In the genomic region with DNA sequence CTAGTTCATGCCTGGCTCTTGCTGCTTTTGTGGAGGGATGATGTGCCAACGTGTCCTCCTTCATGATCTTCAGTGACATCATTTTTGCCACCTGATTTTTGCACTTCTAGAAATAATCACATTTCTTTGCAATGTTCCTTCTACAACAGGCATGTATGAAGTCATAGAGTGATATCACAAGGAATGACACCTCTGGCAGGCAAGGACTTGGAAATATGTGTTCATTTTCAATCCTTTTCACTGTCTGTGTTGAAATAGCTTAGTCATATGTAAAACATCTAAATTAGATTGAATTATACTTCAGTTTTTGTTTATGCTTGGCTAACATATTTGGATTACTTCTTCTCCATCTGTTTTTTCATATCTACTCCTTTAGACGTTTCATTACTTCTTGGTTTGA, we compare ENCODE assay signal across 23 cellular contexts.
"Had no signal": no experiment of that assay in that cellular context is flagged by ENCODE, and none has a peak within 500 bp of the region (broad histone marks: within the 10 kb centered on the region; RNA-seq: fewer than 3 reads in every experiment).

No MANE protein-coding gene starts in this region.

- DNase-seq: activated CD4-positive, alpha-beta memory T cell treated with anti-CD3 and anti-CD28 coated beads for 36 hours; activated CD4-positive, alpha-beta T cell treated with anti-CD3 and anti-CD28 coated beads, Interleukin-2, amount 10 ng/mL, durations not matched to agents 7 days and 5 days; activated CD4-positive, CD25-positive, alpha-beta regulatory T cell; activated CD8-positive, alpha-beta memory T cell treated with anti-CD3 and anti-CD28 coated beads for 24 hours; activated effector memory CD4-positive, alpha-beta T cell treated with anti-CD3 and anti-CD28 coated beads, Interleukin-2, amount 50 U/mL, for 16 hours; activated naive CD4-positive, alpha-beta T cell treated with Interleukin-2 at 50 U/mL for 16 hours; activated naive CD8-positive, alpha-beta T cell treated with anti-CD3 and anti-CD28 coated beads, Interleukin-2, amount 50 U/mL, for 24 hours; activated T-cell treated with anti-CD3 and anti-CD28 coated beads, Interleukin-2, amount 50 U/mL, for 4 hours; NCI-H1048; NCI-H146; NCI-H1930; NCI-H2171 treated with DMSO at 0.1 percent for 48 hours; NCI-H226; NCI-H69; NK-92 treated with Interleukin-12 subunit alpha and Interleukin-12 subunit beta, amount 100 ng/mL, for 24 hours; PC-3; SIG-M5; T-cell; T-helper 2 cell; T1000 had no signal

- FAIRE-seq: RCC 7860, TTC549 had no signal

- H3K4me1 Mint-ChIP-seq: activated CD4-positive, alpha-beta T cell treated with anti-CD3 and anti-CD28 coated beads, Interleukin-2, amount 10 ng/mL, durations not matched to agents 7 days and 5 days; activated naive CD8-positive, alpha-beta T cell treated with anti-CD3 and anti-CD28 coated beads, Interleukin-2, amount 50 U/mL, for 24 hours had no signal

- ATAC-seq: activated naive CD4-positive, alpha-beta T cell treated with anti-CD3 and anti-CD28 coated beads, Interleukin-2, amount 50 U/mL, for 72 hours; activated naive CD8-positive, alpha-beta T cell treated with anti-CD3 and anti-CD28 coated beads, Interleukin-2, amount 50 U/mL, for 24 hours had no signal

- H3K27me3 Mint-ChIP-seq: activated CD4-positive, alpha-beta memory T cell treated with anti-CD3 and anti-CD28 coated beads for 36 hours; activated CD4-positive, alpha-beta T cell treated with anti-CD3 and anti-CD28 coated beads, Interleukin-2, amount 10 ng/mL, durations not matched to agents 7 days and 5 days; activated naive CD8-positive, alpha-beta T cell treated with anti-CD3 and anti-CD28 coated beads, Interleukin-2, amount 50 U/mL, for 24 hours; T-cell had no signal

- H3K36me3 Mint-ChIP-seq: activated CD4-positive, alpha-beta memory T cell treated with anti-CD3 and anti-CD28 coated beads for 36 hours; activated naive CD4-positive, alpha-beta T cell treated with anti-CD3 and anti-CD28 coated beads, Interleukin-2, amount 50 U/mL, for 72 hours; T-cell had no signal

- H3K4me3 Mint-ChIP-seq: activated CD4-positive, alpha-beta memory T cell treated with anti-CD3 and anti-CD28 coated beads for 36 hours; activated CD4-positive, alpha-beta T cell treated with anti-CD3 and anti-CD28 coated beads, Interleukin-2, amount 10 ng/mL, durations not matched to agents 7 days and 5 days; activated naive CD8-positive, alpha-beta T cell treated with anti-CD3 and anti-CD28 coated beads, Interleukin-2, amount 50 U/mL, for 24 hours; activated T-cell treated with anti-CD3 and anti-CD28 coated beads, Interleukin-2, amount 50 U/mL, for 4 hours had no signal

- H3K27ac Mint-ChIP-seq: activated CD4-positive, alpha-beta memory T cell treated with anti-CD3 and anti-CD28 coated beads for 36 hours; activated CD4-positive, alpha-beta T cell treated with anti-CD3 and anti-CD28 coated beads, Interleukin-2, amount 10 ng/mL, durations not matched to agents 7 days and 5 days; activated naive CD8-positive, alpha-beta T cell treated with anti-CD3 and anti-CD28 coated beads, Interleukin-2, amount 50 U/mL, for 24 hours had no signal

- H3K9me3 Mint-ChIP-seq: activated CD4-positive, alpha-beta memory T cell treated with anti-CD3 and anti-CD28 coated beads for 36 hours; activated CD4-positive, alpha-beta T cell treated with anti-CD3 and anti-CD28 coated beads, Interleukin-2, amount 10 ng/mL, durations not matched to agents 7 days and 5 days; activated naive CD4-positive, alpha-beta T cell treated with anti-CD3 and anti-CD28 coated beads, Interleukin-2, amount 50 U/mL, for 72 hours; activated naive CD8-positive, alpha-beta T cell treated with anti-CD3 and anti-CD28 coated beads, Interleukin-2, amount 50 U/mL, for 24 hours; activated T-cell treated with anti-CD3 and anti-CD28 coated beads, Interleukin-2, amount 50 U/mL, for 4 hours; T-cell had no signal
